In the genomic region with DNA sequence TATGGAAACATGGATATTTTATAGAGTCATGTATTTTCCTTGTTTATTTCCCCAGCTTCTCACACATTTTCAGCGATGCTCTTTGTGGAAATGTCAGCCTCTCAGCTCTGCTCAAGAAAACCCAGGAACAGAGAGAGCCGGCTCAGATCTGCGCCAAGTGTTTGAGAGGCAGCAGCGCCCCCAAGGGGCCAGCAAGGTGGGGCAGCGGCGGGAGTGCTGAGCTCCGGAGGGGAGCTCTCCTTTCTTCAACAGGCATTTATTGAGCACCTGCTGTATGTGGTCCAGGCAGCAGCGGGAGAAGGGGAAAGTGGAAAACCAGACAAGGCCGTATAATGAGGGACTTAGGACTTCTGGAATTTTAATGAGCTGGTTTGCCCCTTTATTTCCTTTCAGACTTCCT, we compare ENCODE assay signal across 8 cellular contexts.
DNase-seq lines count a peak whose midpoint lies in the region; ATAC-seq and TF ChIP-seq lines count a peak whose summit lies in the region.

No MANE protein-coding gene starts in this region.

- no peak overlapping the region for H3K4me3 ChIP-seq in GM23338

- H3K27me3 ChIP-seq in GM23338 (ENCODE audit: insufficient read depth) = no peaks in the 10 kb centered on the region

- peak overlapping the region; percentile 63; the same call in 1 of the 2 replicates for H2AFZ ChIP-seq in GM23338

- no peaks in the 10 kb centered on the region for H3K9me2 ChIP-seq in GM23338 (ENCODE audit: insufficient read depth)

- no peaks in the 10 kb centered on the region for H3K4me1 ChIP-seq in GM23338 (ENCODE audit: insufficient read depth)

- H3K9me3 Mint-ChIP-seq in GM23338 = peaks cover 72% of the 10 kb centered on the region

- no peaks in the 10 kb centered on the region; the same call in 2 of the 3 replicates for H3K4me1 Mint-ChIP-seq in GM23338

- no peaks in the 10 kb centered on the region; the same call in 1 of the 2 replicates for H3K36me3 ChIP-seq in GM23338 (ENCODE audit: insufficient read depth)

- peaks cover 5% of the 10 kb centered on the region; the same call in 1 of the 3 replicates for H3K36me3 Mint-ChIP-seq in GM23338 (ENCODE audit: low read depth)

- no peak overlapping the region for H3K27ac ChIP-seq in GM23338 (ENCODE audit: low read depth)

- peaks cover 5% of the 10 kb centered on the region for H3K27me3 Mint-ChIP-seq in GM23338 (ENCODE audit: insufficient read depth, low read depth, poor library complexity)

- no peak overlapping the region for H3K4me3 Mint-ChIP-seq in GM23338

- H3K4me2 ChIP-seq in GM23338 = no peak overlapping the region

- no peaks in the 10 kb centered on the region for H3F3A ChIP-seq in GM23338 (replicated peaks; ENCODE audit: low read depth)

- no peak overlapping the region for H3K27ac Mint-ChIP-seq in GM23338

- H4K20me1 ChIP-seq in GM23338 (replicated peaks; ENCODE audit: insufficient read depth) = no peaks in the 10 kb centered on the region

- peak; percentile 77 to 78 for TF ChIP-seq CTCF in GM23338 (conservative IDR thresholded peaks at IDR 0.05; ENCODE audit: low read depth in 2 of 2)

- DNase-seq in GM23338 (ENCODE audit: low spot score) = peak; percentile 71
- peak; percentile 33 for DNase-seq in UCSD-AML1 (lab: John Stamatoyannopoulos, UW; ENCODE audit: unreplicated experiment)
- peak; percentile 72 for DNase-seq in ecto neural progenitor cell (ENCODE audit: low spot score)
- peak; percentile 52 for DNase-seq in stimulated activated CD4-positive, alpha-beta T cell treated with anti-CD3 and anti-CD28 coated beads, Interleukin-4, amount 100 ng/mL, for 1 hour
- DNase-seq in NCI-H1417 treated with DMSO at 0.1 percent for 48 hours (lab: John Stamatoyannopoulos, UW) = no peak
- no peak for DNase-seq in NOMO-1 treated with dmso at 0.1 percent for 144 hours (lab: John Stamatoyannopoulos, UW; ENCODE audit: unreplicated experiment)

- ATAC-seq in GM23338 = peak; percentile 93
- no peak for ATAC-seq in GM18873 (IDR thresholded peaks at IDR 0.05; ENCODE audit: low FRiP score, unreplicated experiment)
- ATAC-seq in HG02642 (IDR thresholded peaks at IDR 0.05; ENCODE audit: poor library complexity, unreplicated experiment) = no peak

- H3K79me2 ChIP-seq in GM23338 (replicated peaks; ENCODE audit: insufficient read depth) = no peaks in the 10 kb centered on the region

TF ChIP-seq in GM23338, 12 proteins besides CTCF, POLR2A, EP300 and RAD21:
- no peak for TF ChIP-seq POLR2AphosphoS5 (IDR thresholded peaks at IDR 0.05; ENCODE audit: low read depth)
- TF ChIP-seq CREB1 (CRISPR knock-in tag; IDR thresholded peaks at IDR 0.05; ENCODE audit: low read depth) = no peak
- TF ChIP-seq EZH2 (IDR thresholded peaks at IDR 0.05; ENCODE audit: low read depth, unreplicated experiment) = no peak
- no peak for TF ChIP-seq JUNB (IDR thresholded peaks at IDR 0.05; ENCODE audit: unreplicated experiment)
- TF ChIP-seq, protein P1, sequence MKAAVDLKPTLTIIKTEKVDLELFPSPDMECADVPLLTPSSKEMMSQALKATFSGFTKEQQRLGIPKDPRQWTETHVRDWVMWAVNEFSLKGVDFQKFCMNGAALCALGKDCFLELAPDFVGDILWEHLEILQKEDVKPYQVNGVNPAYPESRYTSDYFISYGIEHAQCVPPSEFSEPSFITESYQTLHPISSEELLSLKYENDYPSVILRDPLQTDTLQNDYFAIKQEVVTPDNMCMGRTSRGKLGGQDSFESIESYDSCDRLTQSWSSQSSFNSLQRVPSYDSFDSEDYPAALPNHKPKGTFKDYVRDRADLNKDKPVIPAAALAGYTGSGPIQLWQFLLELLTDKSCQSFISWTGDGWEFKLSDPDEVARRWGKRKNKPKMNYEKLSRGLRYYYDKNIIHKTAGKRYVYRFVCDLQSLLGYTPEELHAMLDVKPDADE (IDR thresholded peaks at IDR 0.05) = no peak
- no peak for TF ChIP-seq ZNF331 (CRISPR knock-in tag; IDR thresholded peaks at IDR 0.05; ENCODE audit: low read depth)

Comparison
In these comparisons a context has a peak if more than half of its experiments do, and no peak if none do; other contexts are left out.
1. DNase-seq: peak in GM23338 (single experiment), UCSD-AML1 (single experiment), ecto neural progenitor cell (single experiment) and stimulated activated CD4-positive, alpha-beta T cell treated with anti-CD3 and anti-CD28 coated beads, Interleukin-4, amount 100 ng/mL, for 1 hour (single experiment); none in NCI-H1417 treated with DMSO at 0.1 percent for 48 hours (single experiment) and NOMO-1 treated with dmso at 0.1 percent for 144 hours (single experiment).